Comparison of ENCODE assay signal across 6 cellular contexts in the genomic region with DNA sequence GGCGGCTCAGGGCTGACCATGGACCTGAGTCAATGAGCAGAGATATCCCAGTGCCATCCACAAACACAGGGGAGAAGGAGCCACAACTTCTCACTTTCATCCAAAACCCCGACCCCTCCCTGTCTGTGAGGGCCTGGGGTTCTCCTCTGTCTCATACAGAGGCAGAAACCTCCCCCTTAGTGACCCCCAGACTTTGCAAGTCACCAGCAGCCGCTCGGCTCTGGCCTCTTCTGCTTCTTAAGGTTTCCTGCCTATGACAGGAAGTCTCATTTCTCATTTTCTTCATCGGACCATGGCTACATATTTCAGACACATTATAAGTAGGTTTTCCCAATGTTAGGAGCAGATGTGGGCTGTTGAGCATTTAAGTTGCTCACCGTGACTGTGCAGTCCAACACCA. TPM values are rescaled to one million over a fixed set of nuclear protein-coding genes. Genes with fewer than 3 reads are reported as not detected.
"Had no signal": no experiment of that assay in that cellular context is flagged by ENCODE, and none has a peak within 500 bp of the region (broad histone marks: within the 10 kb centered on the region; RNA-seq: fewer than 3 reads in every experiment).

No MANE protein-coding gene starts in this region.

RNA-seq across cellular contexts. Expression of a gene that starts 12.7 kb away (rescaled TPM):
- total RNA-seq: dermis microvascular lymphatic vessel endothelial cell, kidney epithelial cell, lung microvascular endothelial cell, mesothelial cell of epicardium, osteoblast, renal cortical epithelial cell had no signal

RNA-seq across cellular contexts. Expression of a gene that starts 19.9 kb away (rescaled TPM):
- total RNA-seq: dermis microvascular lymphatic vessel endothelial cell, kidney epithelial cell, lung microvascular endothelial cell, mesothelial cell of epicardium, renal cortical epithelial cell had no signal

RNA-seq across cellular contexts. Expression of a gene that starts 49.5 kb away (rescaled TPM):
- total RNA-seq: dermis microvascular lymphatic vessel endothelial cell, kidney epithelial cell, lung microvascular endothelial cell, mesothelial cell of epicardium, osteoblast, renal cortical epithelial cell had no signal
